In genomic region chr1:101924700-101925099, GRCh38 we compare ENCODE assay signal across 26 cellular contexts.
"Had no signal": no experiment of that assay in that cellular context is flagged by ENCODE, and none has a peak within 500 bp of the region (broad histone marks: within the 10 kb centered on the region; RNA-seq: fewer than 3 reads in every experiment).

No MANE protein-coding gene starts in this region.

- ATAC-seq: activated CD4-positive, alpha-beta T cell treated with anti-CD3 and anti-CD28 coated beads for 36 hours; activated CD8-positive, alpha-beta memory T cell treated with anti-CD3 and anti-CD28 coated beads, Interleukin-2, amount 10 ng/mL, durations not matched to agents 7 days and 5 days; activated CD8-positive, alpha-beta T cell treated with anti-CD3 and anti-CD28 coated beads, Interleukin-2, amount 10 ng/mL, durations not matched to agents 7 days and 5 days; activated naive CD4-positive, alpha-beta T cell treated with anti-CD3 and anti-CD28 coated beads, Interleukin-2, amount 50 U/mL, for 72 hours; activated T-cell treated with anti-CD3 and anti-CD28 coated beads, Interleukin-2, amount 50 U/mL, for 72 hours; esophagus mucosa had no signal

- H3K4me3 ChIP-seq: ascending aorta, coronary artery, dorsolateral prefrontal cortex had no signal

- H3K9me3 Mint-ChIP-seq: activated CD4-positive, alpha-beta memory T cell treated with anti-CD3 and anti-CD28 coated beads for 36 hours; activated CD4-positive, alpha-beta T cell treated with anti-CD3 and anti-CD28 coated beads, Interleukin-2, amount 10 ng/mL, durations not matched to agents 24 days and 14 days; activated naive CD4-positive, alpha-beta T cell treated with anti-CD3 and anti-CD28 coated beads, Interleukin-2, amount 10 ng/mL, durations not matched to agents 7 days and 5 days; activated naive CD4-positive, alpha-beta T cell treated with anti-CD3 and anti-CD28 coated beads, Interleukin-2, amount 50 U/mL, for 72 hours; activated naive CD8-positive, alpha-beta T cell treated with anti-CD3 and anti-CD28 coated beads, Interleukin-2, amount 10 ng/mL, durations not matched to agents 7 days and 5 days; activated T-cell treated with anti-CD3 and anti-CD28 coated beads, Interleukin-2, amount 50 U/mL, for 72 hours; dendritic cell treated with granulocyte-macrophage colony-stimulating factor and Interleukin-4, amounts not matched to agents 40 ng/mL and 50 ng/mL, for 4 days; endodermal cell had no signal

- H3K36me3 ChIP-seq: ascending aorta, brain microvascular endothelial cell had no signal

- H3K27me3 ChIP-seq: ascending aorta, brain microvascular endothelial cell, dorsolateral prefrontal cortex had no signal

- H3K36me3 Mint-ChIP-seq: activated CD4-positive, alpha-beta memory T cell treated with anti-CD3 and anti-CD28 coated beads for 36 hours; activated CD8-positive, alpha-beta memory T cell treated with anti-CD3 and anti-CD28 coated beads, Interleukin-2, amount 10 ng/mL, durations not matched to agents 7 days and 5 days; activated naive CD4-positive, alpha-beta T cell treated with anti-CD3 and anti-CD28 coated beads, Interleukin-2, amount 10 ng/mL, durations not matched to agents 7 days and 5 days; activated naive CD4-positive, alpha-beta T cell treated with anti-CD3 and anti-CD28 coated beads, Interleukin-2, amount 50 U/mL, for 72 hours; activated naive CD8-positive, alpha-beta T cell treated with anti-CD3 and anti-CD28 coated beads, Interleukin-2, amount 10 ng/mL, durations not matched to agents 7 days and 5 days had no signal

- H3K9me3 ChIP-seq: ascending aorta had no signal

- H3K4me1 ChIP-seq: ascending aorta had no signal

- H3K27ac ChIP-seq: ascending aorta, brain microvascular endothelial cell, coronary artery had no signal

- H3K27me3 Mint-ChIP-seq: activated CD4-positive, alpha-beta memory T cell treated with anti-CD3 and anti-CD28 coated beads for 36 hours; activated CD4-positive, alpha-beta T cell treated with anti-CD3 and anti-CD28 coated beads, Interleukin-2, amount 10 ng/mL, durations not matched to agents 24 days and 14 days; activated CD8-positive, alpha-beta memory T cell treated with anti-CD3 and anti-CD28 coated beads, Interleukin-2, amount 10 ng/mL, durations not matched to agents 7 days and 5 days; activated naive CD4-positive, alpha-beta T cell treated with anti-CD3 and anti-CD28 coated beads, Interleukin-2, amount 10 ng/mL, durations not matched to agents 7 days and 5 days; activated naive CD8-positive, alpha-beta T cell treated with anti-CD3 and anti-CD28 coated beads, Interleukin-2, amount 10 ng/mL, durations not matched to agents 7 days and 5 days; central memory CD8-positive, alpha-beta T cell; dendritic cell treated with granulocyte-macrophage colony-stimulating factor and Interleukin-4, amounts not matched to agents 40 ng/mL and 50 ng/mL, for 4 days had no signal

- DNase-seq: activated CD4-positive, alpha-beta memory T cell treated with anti-CD3 and anti-CD28 coated beads for 36 hours; activated CD4-positive, alpha-beta T cell treated with anti-CD3 and anti-CD28 coated beads for 36 hours; activated CD4-positive, alpha-beta T cell treated with anti-CD3 and anti-CD28 coated beads, Interleukin-2, amount 10 ng/mL, durations not matched to agents 24 days and 14 days; activated CD4-positive, CD25-positive, alpha-beta regulatory T cell; activated CD4-positive, CD25-positive, alpha-beta regulatory T cell treated with anti-CD3 and anti-CD28 coated beads, Interleukin-2, amount 50 U/mL, for 72 hours; activated CD8-positive, alpha-beta memory T cell treated with anti-CD3 and anti-CD28 coated beads, Interleukin-2, amount 10 ng/mL, durations not matched to agents 7 days and 5 days; activated CD8-positive, alpha-beta memory T cell treated with anti-CD3 and anti-CD28 coated beads, Interleukin-2, amount 50 U/mL, for 4 hours; activated CD8-positive, alpha-beta T cell treated with anti-CD3 and anti-CD28 coated beads, Interleukin-2, amount 10 ng/mL, durations not matched to agents 7 days and 5 days; activated gamma-delta T cell; activated naive CD4-positive, alpha-beta T cell; activated naive CD4-positive, alpha-beta T cell treated with anti-CD3 and anti-CD28 coated beads, Interleukin-2, amount 10 ng/mL, durations not matched to agents 7 days and 5 days; activated naive CD8-positive, alpha-beta T cell treated with anti-CD3 and anti-CD28 coated beads, Interleukin-2, amount 10 ng/mL, durations not matched to agents 7 days and 5 days; activated T-cell treated with anti-CD3 and anti-CD28 coated beads, Interleukin-2, amount 50 U/mL, for 1 hour; activated T-cell treated with anti-CD3 and anti-CD28 coated beads, Interleukin-2, amount 50 U/mL, for 72 hours; brain microvascular endothelial cell; dorsolateral prefrontal cortex; effector memory CD4-positive, alpha-beta T cell; endodermal cell; foreskin fibroblast; T-helper 2 cell had no signal

- H3K4me3 Mint-ChIP-seq: activated CD4-positive, alpha-beta memory T cell treated with anti-CD3 and anti-CD28 coated beads for 36 hours; activated CD4-positive, alpha-beta T cell treated with anti-CD3 and anti-CD28 coated beads for 36 hours; activated CD4-positive, alpha-beta T cell treated with anti-CD3 and anti-CD28 coated beads, Interleukin-2, amount 10 ng/mL, durations not matched to agents 24 days and 14 days; activated CD8-positive, alpha-beta memory T cell treated with anti-CD3 and anti-CD28 coated beads, Interleukin-2, amount 10 ng/mL, durations not matched to agents 7 days and 5 days; activated CD8-positive, alpha-beta T cell treated with anti-CD3 and anti-CD28 coated beads, Interleukin-2, amount 10 ng/mL, durations not matched to agents 7 days and 5 days; activated naive CD4-positive, alpha-beta T cell treated with anti-CD3 and anti-CD28 coated beads, Interleukin-2, amount 10 ng/mL, durations not matched to agents 7 days and 5 days; activated naive CD8-positive, alpha-beta T cell treated with anti-CD3 and anti-CD28 coated beads, Interleukin-2, amount 10 ng/mL, durations not matched to agents 7 days and 5 days; activated T-cell treated with anti-CD3 and anti-CD28 coated beads, Interleukin-2, amount 50 U/mL, for 72 hours; central memory CD8-positive, alpha-beta T cell; dendritic cell treated with granulocyte-macrophage colony-stimulating factor and Interleukin-4, amounts not matched to agents 40 ng/mL and 50 ng/mL, for 4 days; endodermal cell had no signal

- H3K4me1 Mint-ChIP-seq: activated CD4-positive, alpha-beta T cell treated with anti-CD3 and anti-CD28 coated beads for 36 hours; activated CD4-positive, alpha-beta T cell treated with anti-CD3 and anti-CD28 coated beads, Interleukin-2, amount 10 ng/mL, durations not matched to agents 24 days and 14 days; activated CD8-positive, alpha-beta memory T cell treated with anti-CD3 and anti-CD28 coated beads, Interleukin-2, amount 10 ng/mL, durations not matched to agents 7 days and 5 days; activated naive CD4-positive, alpha-beta T cell treated with anti-CD3 and anti-CD28 coated beads, Interleukin-2, amount 10 ng/mL, durations not matched to agents 7 days and 5 days; activated naive CD8-positive, alpha-beta T cell treated with anti-CD3 and anti-CD28 coated beads, Interleukin-2, amount 10 ng/mL, durations not matched to agents 7 days and 5 days; central memory CD8-positive, alpha-beta T cell had no signal
